Comparison of ENCODE assay signal across 1 cellular context in the genomic region with DNA sequence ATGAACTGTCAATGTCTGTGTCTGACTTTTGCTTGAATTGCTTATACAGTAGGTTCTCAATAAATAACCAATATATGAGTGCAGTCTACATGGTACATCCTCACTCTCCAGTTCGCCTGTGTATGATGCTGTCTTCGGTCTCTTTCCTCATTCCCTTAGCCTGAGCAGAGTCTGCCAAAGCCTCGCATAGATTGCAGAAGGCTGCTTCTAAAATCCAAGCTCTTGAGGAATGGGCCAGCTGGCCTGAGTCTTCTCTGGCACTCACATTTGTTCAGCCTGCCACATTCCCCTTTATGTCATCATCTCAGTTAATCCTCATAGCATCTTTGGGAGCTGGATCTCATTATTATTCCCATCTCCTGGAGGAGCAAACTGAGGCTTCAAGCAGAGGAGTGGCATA.
TF ChIP-seq lines count a peak whose summit lies in the region.

No MANE protein-coding gene starts in this region.

TF ChIP-seq in IMR-90, 13 proteins besides CTCF, POLR2A, EP300 and RAD21:
- TF ChIP-seq MAZ (IDR thresholded peaks at IDR 0.05; ENCODE audit: borderline replicate concordance, low read depth, low read length) (no peak), BHLHE40 (IDR thresholded peaks at IDR 0.05; ENCODE audit: low read depth, low read length) (no peak), MAFK (IDR thresholded peaks at IDR 0.05; ENCODE audit: low read depth, low read length) (no peak), RCOR1 (IDR thresholded peaks at IDR 0.05; ENCODE audit: insufficient replicate concordance, low read length) (no peak), MXI1 (IDR thresholded peaks at IDR 0.05; ENCODE audit: borderline replicate concordance, low read depth, low read length) (no peak), CHD1 (IDR thresholded peaks at IDR 0.05; ENCODE audit: low read depth, low read length) (no peak), SMC3 (IDR thresholded peaks at IDR 0.05; ENCODE audit: low read depth, low read length) (no peak), NFE2L2 (IDR thresholded peaks at IDR 0.05; ENCODE audit: low read depth, low read length) (no peak), CEBPB (IDR thresholded peaks at IDR 0.05; ENCODE audit: low read depth, low read length) (no peak), FOS (IDR thresholded peaks at IDR 0.05; ENCODE audit: low read depth, low read length) (no peak), RFX5 (IDR thresholded peaks at IDR 0.05; ENCODE audit: low read depth, low read length) (no peak)
- TF ChIP-seq, protein P1, sequence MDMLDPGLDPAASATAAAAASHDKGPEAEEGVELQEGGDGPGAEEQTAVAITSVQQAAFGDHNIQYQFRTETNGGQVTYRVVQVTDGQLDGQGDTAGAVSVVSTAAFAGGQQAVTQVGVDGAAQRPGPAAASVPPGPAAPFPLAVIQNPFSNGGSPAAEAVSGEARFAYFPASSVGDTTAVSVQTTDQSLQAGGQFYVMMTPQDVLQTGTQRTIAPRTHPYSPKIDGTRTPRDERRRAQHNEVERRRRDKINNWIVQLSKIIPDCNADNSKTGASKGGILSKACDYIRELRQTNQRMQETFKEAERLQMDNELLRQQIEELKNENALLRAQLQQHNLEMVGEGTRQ (IDR thresholded peaks at IDR 0.05; ENCODE audit: low read depth, low read length) = no peak
- TF ChIP-seq, protein P2, sequence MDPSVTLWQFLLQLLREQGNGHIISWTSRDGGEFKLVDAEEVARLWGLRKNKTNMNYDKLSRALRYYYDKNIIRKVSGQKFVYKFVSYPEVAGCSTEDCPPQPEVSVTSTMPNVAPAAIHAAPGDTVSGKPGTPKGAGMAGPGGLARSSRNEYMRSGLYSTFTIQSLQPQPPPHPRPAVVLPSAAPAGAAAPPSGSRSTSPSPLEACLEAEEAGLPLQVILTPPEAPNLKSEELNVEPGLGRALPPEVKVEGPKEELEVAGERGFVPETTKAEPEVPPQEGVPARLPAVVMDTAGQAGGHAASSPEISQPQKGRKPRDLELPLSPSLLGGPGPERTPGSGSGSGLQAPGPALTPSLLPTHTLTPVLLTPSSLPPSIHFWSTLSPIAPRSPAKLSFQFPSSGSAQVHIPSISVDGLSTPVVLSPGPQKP (IDR thresholded peaks at IDR 0.05; ENCODE audit: borderline replicate concordance, low read depth, low read length) = no peak
TF ChIP-seq in IMR-90: peak in this region for 0.
